8 cellular contexts compared by ENCODE assay signal in genomic region chr17:76240461-76241204, GRCh38. TPM values are rescaled to one million over a fixed set of nuclear protein-coding genes. Genes with fewer than 3 reads are reported as not detected.
A peak's percentile ranks its signal among the peaks of the same experiment; 100 is the strongest.
DNase-seq lines count a peak whose midpoint lies in the region; ATAC-seq, FAIRE-seq and TF ChIP-seq lines count a peak whose summit lies in the region.

RNF157 (minus strand) TSS chr17:76240493; CDS start chr17:76240240, 253 bp downstream.

- peak within 1 kb of the TSS; percentile 31 for H3K27ac ChIP-seq in neutrophil

- FAIRE-seq in urothelium cell line (lab: Jason Lieb, UNC), result peak; percentile 70

- no peaks in the 10 kb centered on the region for H3K36me3 ChIP-seq in neutrophil

- peak; percentile 68 to 70 (median 69) for DNase-seq in NCI-H1417 (lab: John Stamatoyannopoulos, UW)
- no peak for DNase-seq in NCI-H1417 treated with DMSO at 0.1 percent for 48 hours (lab: John Stamatoyannopoulos, UW)
- peak; percentile 66 for DNase-seq in RPMI7951 (ENCODE audit: low read depth)
- DNase-seq in activated naive CD4-positive, alpha-beta T cell treated with anti-CD3 and anti-CD28 coated beads, Interleukin-2, amount 50 U/mL, for 16 hours, result peak; percentile 71
- peak; percentile 63 for DNase-seq in glomerular visceral epithelial cell (ENCODE audit: extremely low spot score)
- peak; percentile 91 for DNase-seq in urothelium cell line (ENCODE audit: low spot score)

- no peak for TF ChIP-seq CTCF in neutrophil (IDR thresholded peaks at IDR 0.05)

- peaks cover 91% of the 10 kb centered on the region for H3K27me3 ChIP-seq in neutrophil

- H3K9me3 ChIP-seq in neutrophil, result no peaks in the 10 kb centered on the region

- peak within 1 kb of the TSS; percentile 73 to 83 for H3K4me3 ChIP-seq in neutrophil (ENCODE audit: low read depth in 1 of 2, low read length in 1 of 2)

- peaks cover 13 to 19% of the 10 kb centered on the region in 2 experiments for H3K4me1 ChIP-seq in neutrophil (ENCODE audit: control insufficient read depth in 1 of 2, insufficient read depth in 1 of 2, low read depth in 1 of 2, low read length in 1 of 2)

- peak; percentile 60 for ATAC-seq in HG03196 (IDR thresholded peaks at IDR 0.05; ENCODE audit: unreplicated experiment)

RNA-seq across cellular contexts. Expression of gene RNF157, which starts in this region (rescaled TPM):
- 3.5 and 5.8 TPM in 2 replicates for total RNA-seq in RPMI7951 (2014; rRNA removed; shearing (Covaris generic))
